ENCODE assay signal across 27 cellular contexts in genomic region chr2:11873766-11874165, GRCh38.
DNase-seq lines count a peak whose midpoint lies in the region; FAIRE-seq and TF ChIP-seq lines count a peak whose summit lies in the region.
"Had no signal": no experiment of that assay in that cellular context is flagged by ENCODE, and none has a peak within 500 bp of the region (broad histone marks: within the 10 kb centered on the region; RNA-seq: fewer than 3 reads in every experiment).

No MANE protein-coding gene starts in this region.

- peaks cover 20% of the 10 kb centered on the region for H3K4me1 ChIP-seq in A673 (ENCODE audit: insufficient read depth, low read length, poor library complexity, severe bottlenecking)
- H3K4me1 ChIP-seq in Caco-2: peaks cover 13% of the 10 kb centered on the region
- H3K4me1 ChIP-seq in kidney (ENCODE audit: control insufficient read depth in 1 of 2, insufficient read depth in 1 of 2, low read depth in 1 of 2, low read length in 2 of 2): no peaks in the 10 kb centered on the region
- H3K4me1 ChIP-seq: prostate gland had no signal

- peaks cover 19% of the 10 kb centered on the region for H3K27me3 Mint-ChIP-seq in Caco-2 (ENCODE audit: insufficient read depth, unreplicated experiment)

- H3K9me3 ChIP-seq in A673 (ENCODE audit: low read depth, low read length, poor library complexity, severe bottlenecking): no peaks in the 10 kb centered on the region
- H3K9me3 ChIP-seq in SK-N-MC (ENCODE audit: low read depth, low read length): no peaks in the 10 kb centered on the region
- no peaks in the 10 kb centered on the region for H3K9me3 ChIP-seq in Caco-2
- no peaks in the 10 kb centered on the region for H3K9me3 ChIP-seq in kidney (ENCODE audit: control insufficient read depth in 1 of 2, low read length in 2 of 2)
- H3K9me3 ChIP-seq: gastroesophageal sphincter, prostate gland had no signal

- peaks cover 11% of the 10 kb centered on the region for H3K4me1 Mint-ChIP-seq in Caco-2 (ENCODE audit: low read depth, unreplicated experiment)
- H3K4me1 Mint-ChIP-seq: activated CD8-positive, alpha-beta memory T cell treated with anti-CD3 and anti-CD28 coated beads, Interleukin-2, amount 10 ng/mL, durations not matched to agents 7 days and 5 days had no signal

- intact Hi-C loops in A673 (cut with micrococcal nuclease; ENCODE audit: unreplicated experiment): no loop called here
- intact Hi-C loops in Caco-2 (cut with micrococcal nuclease; ENCODE audit: unreplicated experiment): no loop called here
- intact Hi-C loops in kidney (cut with DNase I): no loop called here

- H3K9ac ChIP-seq in SK-N-MC (ENCODE audit: insufficient read length) (no peak overlapping the region), kidney (ENCODE audit: low read length in 2 of 2) (no peak overlapping the region)

- CTCF ChIA-PET in A673 (lab: Charles Lee) (no interaction called here), Caco-2 (lab: Charles Lee) (no interaction called here)

- BruUV-seq in A673 (replicated peaks; lab: Mats Ljungman, UMichigan) (no TSS peak), Caco-2 (replicated peaks; lab: Mats Ljungman, UMichigan) (no TSS peak)

- H3K36me3 ChIP-seq in A673 (ENCODE audit: insufficient read depth, low read length, poor library complexity, severe bottlenecking) (no peaks in the 10 kb centered on the region), SK-N-MC (ENCODE audit: insufficient read depth, low read length) (no peaks in the 10 kb centered on the region), Caco-2 (ENCODE audit: control insufficient read depth, insufficient read depth, low read length) (no peaks in the 10 kb centered on the region), kidney (ENCODE audit: control insufficient read depth in 1 of 2, insufficient read depth in 2 of 2, low read length in 2 of 2) (no peaks in the 10 kb centered on the region)
- H3K36me3 ChIP-seq: brain microvascular endothelial cell, gastroesophageal sphincter, prostate gland had no signal

- TF ChIP-seq CTCF in A673 (conservative IDR thresholded peaks at IDR 0.05; ENCODE audit: low read depth, low read length) (no peak), HL-60 (IDR thresholded peaks at IDR 0.05; ENCODE audit: insufficient read depth, low read length) (no peak), Caco-2 (IDR thresholded peaks at IDR 0.05; ENCODE audit: insufficient read depth in 1 of 2, low read depth in 1 of 2, low read length in 1 of 2, severe bottlenecking in 1 of 2, unreplicated experiment in 1 of 2) (no peak), kidney (IDR thresholded peaks at IDR 0.05; ENCODE audit: borderline replicate concordance, extremely low read depth, insufficient read depth) (no peak)

- H3K27ac Mint-ChIP-seq in Caco-2 (ENCODE audit: unreplicated experiment): no peak overlapping the region
- H3K27ac Mint-ChIP-seq: activated CD8-positive, alpha-beta memory T cell treated with anti-CD3 and anti-CD28 coated beads, Interleukin-2, amount 10 ng/mL, durations not matched to agents 7 days and 5 days; activated naive CD8-positive, alpha-beta T cell treated with anti-CD3 and anti-CD28 coated beads, Interleukin-2, amount 10 ng/mL, durations not matched to agents 7 days and 5 days; nephron progenitor cell had no signal

- no peak for FAIRE-seq in kidney (lab: Jason Lieb, UNC)
- FAIRE-seq: endometrium, urothelium cell line had no signal

- H3K27ac ChIP-seq in A673 (ENCODE audit: low read depth, low read length, poor library complexity, severe bottlenecking): peak overlapping the region; percentile 52
- H3K27ac ChIP-seq in HL-60 (replicated peaks): peak overlapping the region; percentile 14
- peak overlapping the region; percentile 75 for H3K27ac ChIP-seq in SK-N-MC
- no peak overlapping the region for H3K27ac ChIP-seq in kidney (ENCODE audit: low read depth in 2 of 2, low read length in 2 of 2)
- H3K27ac ChIP-seq: brain microvascular endothelial cell, gastroesophageal sphincter, prostate gland had no signal

- H3K27me3 ChIP-seq in A673 (replicated peaks; ENCODE audit: insufficient read depth, low read depth, low read length, poor library complexity) (no peaks in the 10 kb centered on the region), HL-60 (ENCODE audit: insufficient read depth, poor library complexity, severe bottlenecking) (no peaks in the 10 kb centered on the region), Caco-2 (replicated peaks; ENCODE audit: control insufficient read depth, insufficient read depth, low read length) (no peaks in the 10 kb centered on the region)
- H3K27me3 ChIP-seq: brain microvascular endothelial cell, gastroesophageal sphincter had no signal

- DNase-seq in A673 (ENCODE audit: low spot score) (peak; percentile 69), HL-60 (ENCODE audit: low read depth in 1 of 2, low spot score in 1 of 2) (peak; percentile 50 to 74), SK-N-MC (ENCODE audit: low read depth, low spot score) (peak; percentile 86), fibroblast of the conjunctiva (ENCODE audit: low read depth) (peak; percentile 60), Caco-2 (no peak), kidney (no peak)
- no peak for DNase-seq in stimulated activated naive CD4-positive, alpha-beta T cell (lab: John Stamatoyannopoulos, UW)
- no peak for DNase-seq in stimulated activated CD4-positive, alpha-beta T cell treated with anti-CD3 and anti-CD28 coated beads, Interleukin-2, amount 100 ng/mL, for 24 hours
- DNase-seq: activated CD4-positive, alpha-beta T cell treated with anti-CD3 and anti-CD28 coated beads for 4 hours; activated CD8-positive, alpha-beta memory T cell treated with anti-CD3 and anti-CD28 coated beads, Interleukin-2, amount 10 ng/mL, durations not matched to agents 7 days and 5 days; activated naive CD8-positive, alpha-beta T cell treated with anti-CD3 and anti-CD28 coated beads, Interleukin-2, amount 10 ng/mL, durations not matched to agents 7 days and 5 days; brain microvascular endothelial cell; CD4-positive, alpha-beta memory T cell; cortex of kidney; DMS79 treated with DMSO at 0.1 percent for 48 hours; left colon; midbrain; NCI-H187; NCI-H2227 treated with DMSO at 0.1 percent for 48 hours; NCI-H82; nephron progenitor cell; stimulated activated CD4-positive, alpha-beta T cell treated with anti-CD3 and anti-CD28 coated beads, Interleukin-4, amount 100 ng/mL, for 4 hours; SW 1271 had no signal

- peaks cover 13% of the 10 kb centered on the region for H3K9me3 Mint-ChIP-seq in Caco-2 (ENCODE audit: unreplicated experiment)
- H3K9me3 Mint-ChIP-seq: activated naive CD8-positive, alpha-beta T cell treated with anti-CD3 and anti-CD28 coated beads, Interleukin-2, amount 10 ng/mL, durations not matched to agents 7 days and 5 days; CD4-positive, alpha-beta memory T cell had no signal

- H3K4me3 ChIP-seq in A673 (ENCODE audit: low read depth, low read length, poor library complexity, severe bottlenecking): no peak overlapping the region
- H3K4me3 ChIP-seq in HL-60 (replicated peaks; ENCODE audit: insufficient read depth, low read length): no peak overlapping the region
- peak overlapping the region; percentile 68 for H3K4me3 ChIP-seq in SK-N-MC
- H3K4me3 ChIP-seq in Caco-2 (ENCODE audit: low read depth, low read length): no peak overlapping the region
- no peak overlapping the region for H3K4me3 ChIP-seq in kidney (ENCODE audit: low read length in 2 of 2)
- H3K4me3 ChIP-seq: gastroesophageal sphincter, prostate gland had no signal

- H3K4me3 Mint-ChIP-seq in Caco-2 (ENCODE audit: unreplicated experiment): no peak overlapping the region
- H3K4me3 Mint-ChIP-seq: activated CD8-positive, alpha-beta memory T cell treated with anti-CD3 and anti-CD28 coated beads, Interleukin-2, amount 10 ng/mL, durations not matched to agents 7 days and 5 days; activated naive CD8-positive, alpha-beta T cell treated with anti-CD3 and anti-CD28 coated beads, Interleukin-2, amount 10 ng/mL, durations not matched to agents 7 days and 5 days; nephron progenitor cell had no signal

- no peaks in the 10 kb centered on the region for H3K36me3 Mint-ChIP-seq in Caco-2 (ENCODE audit: insufficient read depth, unreplicated experiment)
- H3K36me3 Mint-ChIP-seq: activated CD8-positive, alpha-beta memory T cell treated with anti-CD3 and anti-CD28 coated beads, Interleukin-2, amount 10 ng/mL, durations not matched to agents 7 days and 5 days; activated naive CD8-positive, alpha-beta T cell treated with anti-CD3 and anti-CD28 coated beads, Interleukin-2, amount 10 ng/mL, durations not matched to agents 7 days and 5 days; CD4-positive, alpha-beta memory T cell had no signal

- POLR2A ChIA-PET in A673 (lab: Charles Lee; ENCODE audit: low non-redundant PET): no interaction called here
- POLR2A ChIA-PET in Caco-2 (lab: Charles Lee): no interaction called here

Comparison
In these comparisons a context has a peak if more than half of its experiments do, and no peak if none do; other contexts are left out.
1. DNase-seq: peak in A673 (single experiment), HL-60 (2 of 2), SK-N-MC (single experiment) and fibroblast of the conjunctiva (single experiment); none in Caco-2 (0 of 2), kidney (single experiment), stimulated activated naive CD4-positive, alpha-beta T cell (0 of 6) and stimulated activated CD4-positive, alpha-beta T cell treated with anti-CD3 and anti-CD28 coated beads, Interleukin-2, amount 100 ng/mL, for 24 hours (0 of 2).
2. H3K27ac ChIP-seq: peak in A673 (single experiment), HL-60 (single experiment) and SK-N-MC (single experiment); none in kidney (0 of 2).